Comparison of ENCODE assay signal across 10 cellular contexts in the genomic region with DNA sequence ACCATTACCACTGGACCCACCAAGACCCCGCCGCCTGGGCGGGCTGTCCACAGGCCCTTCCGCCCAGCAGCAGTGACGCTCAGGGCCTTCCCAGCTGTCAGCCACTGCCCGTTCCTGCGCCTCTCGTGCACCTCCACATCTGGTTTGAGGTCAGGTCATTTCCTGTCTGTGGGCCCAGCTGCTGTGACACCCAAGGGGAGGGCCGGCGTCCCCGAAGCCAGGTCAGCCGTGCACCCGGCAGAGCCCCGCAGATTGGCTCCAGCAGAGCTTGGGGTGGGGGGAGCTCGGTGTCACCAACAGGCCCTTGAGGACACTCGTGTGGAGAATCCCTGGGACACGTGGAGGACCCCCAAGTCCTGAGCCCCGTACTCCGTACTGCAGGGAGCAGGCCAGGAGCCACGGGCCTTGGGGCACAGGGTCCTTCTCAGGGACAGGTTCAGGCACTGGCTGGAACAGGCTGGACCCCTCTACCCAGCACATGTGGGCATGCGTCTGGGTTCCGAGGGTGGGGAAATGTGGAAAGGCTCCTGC. TPM values are rescaled to one million over a fixed set of nuclear protein-coding genes. Genes with fewer than 3 reads are reported as not detected.
A peak's percentile ranks its signal among the peaks of the same experiment; 100 is the strongest.
DNase-seq lines count a peak whose midpoint lies in the region; ATAC-seq and TF ChIP-seq lines count a peak whose summit lies in the region.
"Had no signal": no experiment of that assay in that cellular context is flagged by ENCODE, and none has a peak within 500 bp of the region (broad histone marks: within the 10 kb centered on the region; RNA-seq: fewer than 3 reads in every experiment).

No MANE protein-coding gene starts in this region.

- no peak overlapping the region for H3K4me3 ChIP-seq in neural cell (ENCODE audit: low read length)
- H3K4me3 ChIP-seq: cardiac muscle cell, gastroesophageal sphincter had no signal

- H4K20me1 ChIP-seq in neural cell (ENCODE audit: insufficient read depth) = no peaks in the 10 kb centered on the region

- no peak for ATAC-seq in omental fat pad (ENCODE audit: low FRiP score)
- ATAC-seq: gastroesophageal sphincter; stimulated activated naive CD8-positive, alpha-beta T cell treated with anti-CD3 and anti-CD28 coated beads, Interleukin-15, amount 100 ng/mL, for 72 hours had no signal

- no peaks in the 10 kb centered on the region for H3F3A ChIP-seq in neural cell (ENCODE audit: insufficient read depth, low read length, poor library complexity, severe bottlenecking)

- H3K9ac ChIP-seq in neural cell (ENCODE audit: low read length) = no peak overlapping the region

- H3K79me2 ChIP-seq in neural cell (replicated peaks; ENCODE audit: insufficient read depth, low read length) = no peaks in the 10 kb centered on the region

- H3K27ac ChIP-seq in neural cell (ENCODE audit: low read length) = no peak overlapping the region
- H3K27ac ChIP-seq: cardiac muscle cell, gastroesophageal sphincter had no signal

- no peak overlapping the region for H3K4me2 ChIP-seq in neural cell (ENCODE audit: low read length)

- H3K4me3 Mint-ChIP-seq in activated CD4-positive, alpha-beta T cell treated with anti-CD3 and anti-CD28 coated beads, Interleukin-2, amount 10 ng/mL, durations not matched to agents 24 days and 14 days = no peak overlapping the region
- no peak overlapping the region for H3K4me3 Mint-ChIP-seq in T-helper 2 cell treated with Interferon-gamma antibody and Interleukin-4, amounts not matched to agents 5 μg/mL and 100 μg/mL, for 36 hours
- H3K4me3 Mint-ChIP-seq: memory B cell had no signal

- no peaks in the 10 kb centered on the region for H3K36me3 ChIP-seq in neural cell (ENCODE audit: insufficient read depth, low read length)

- no peaks in the 10 kb centered on the region for H3K9me3 ChIP-seq in neural cell (ENCODE audit: low read length)
- H3K9me3 ChIP-seq: gastroesophageal sphincter had no signal

- no peak overlapping the region for H2AFZ ChIP-seq in neural cell (ENCODE audit: low read depth, low read length)

- no peaks in the 10 kb centered on the region for H3K27me3 ChIP-seq in neural cell (ENCODE audit: insufficient read depth, low read depth, low read length)
- H3K27me3 ChIP-seq: cardiac muscle cell, gastroesophageal sphincter had no signal

- H3K9me3 Mint-ChIP-seq in activated CD4-positive, alpha-beta T cell treated with anti-CD3 and anti-CD28 coated beads, Interleukin-2, amount 10 ng/mL, durations not matched to agents 24 days and 14 days = no peaks in the 10 kb centered on the region
- no peaks in the 10 kb centered on the region for H3K9me3 Mint-ChIP-seq in T-helper 2 cell treated with Interferon-gamma antibody and Interleukin-4, amounts not matched to agents 5 μg/mL and 100 μg/mL, for 36 hours
- H3K9me3 Mint-ChIP-seq: memory B cell; stimulated activated naive CD8-positive, alpha-beta T cell treated with anti-CD3 and anti-CD28 coated beads, Interleukin-15, amount 100 ng/mL, for 72 hours had no signal

- H3K9me2 ChIP-seq in neural cell (ENCODE audit: insufficient read depth, low read length) = no peaks in the 10 kb centered on the region

- TF ChIP-seq CTCF in neural cell (IDR thresholded peaks at IDR 0.05; ENCODE audit: poor library complexity, severe bottlenecking) (no peak), omental fat pad (IDR thresholded peaks at IDR 0.05) (no peak)

- H3K4me1 Mint-ChIP-seq in activated CD4-positive, alpha-beta T cell treated with anti-CD3 and anti-CD28 coated beads, Interleukin-2, amount 10 ng/mL, durations not matched to agents 24 days and 14 days = peaks cover 9% of the 10 kb centered on the region
- peaks cover 9% of the 10 kb centered on the region for H3K4me1 Mint-ChIP-seq in T-helper 2 cell treated with Interferon-gamma antibody and Interleukin-4, amounts not matched to agents 5 μg/mL and 100 μg/mL, for 36 hours (ENCODE audit: low read depth)

- peak; percentile 81 for DNase-seq in activated CD4-positive, alpha-beta T cell treated with anti-CD3 and anti-CD28 coated beads, Interleukin-2, amount 10 ng/mL, durations not matched to agents 24 days and 14 days
- DNase-seq in activated CD4-positive, alpha-beta T cell treated with anti-CD3 and anti-CD28 coated beads, Interleukin-2, amount 50 U/mL, for 48 hours = no peak
- DNase-seq in T-helper 2 cell treated with Interferon-gamma antibody and Interleukin-4, amounts not matched to agents 5 μg/mL and 100 μg/mL, for 36 hours (ENCODE audit: low spot score) = peak; percentile 32
- no peak for DNase-seq in omental fat pad (ENCODE audit: low spot score)
- DNase-seq in stimulated activated naive CD4-positive, alpha-beta T cell (lab: John Stamatoyannopoulos, UW) = no peak

- TF ChIP-seq EP300 in neural cell (conservative IDR thresholded peaks at IDR 0.05; ENCODE audit: poor library complexity, severe bottlenecking) = no peak

- H3K36me3 Mint-ChIP-seq in activated CD4-positive, alpha-beta T cell treated with anti-CD3 and anti-CD28 coated beads, Interleukin-2, amount 10 ng/mL, durations not matched to agents 24 days and 14 days (ENCODE audit: low read depth) = peaks cover 23% of the 10 kb centered on the region
- peaks cover 12% of the 10 kb centered on the region for H3K36me3 Mint-ChIP-seq in T-helper 2 cell treated with Interferon-gamma antibody and Interleukin-4, amounts not matched to agents 5 μg/mL and 100 μg/mL, for 36 hours (ENCODE audit: low read depth)

- TF ChIP-seq RAD21 in neural cell (conservative IDR thresholded peaks at IDR 0.05) = no peak

- H3K27me3 Mint-ChIP-seq in activated CD4-positive, alpha-beta T cell treated with anti-CD3 and anti-CD28 coated beads, Interleukin-2, amount 10 ng/mL, durations not matched to agents 24 days and 14 days = no peaks in the 10 kb centered on the region
- no peaks in the 10 kb centered on the region for H3K27me3 Mint-ChIP-seq in T-helper 2 cell treated with Interferon-gamma antibody and Interleukin-4, amounts not matched to agents 5 μg/mL and 100 μg/mL, for 36 hours (ENCODE audit: low read depth)
- H3K27me3 Mint-ChIP-seq: memory B cell; stimulated activated naive CD8-positive, alpha-beta T cell treated with anti-CD3 and anti-CD28 coated beads, Interleukin-15, amount 100 ng/mL, for 72 hours had no signal

- H3K27ac Mint-ChIP-seq in activated CD4-positive, alpha-beta T cell treated with anti-CD3 and anti-CD28 coated beads, Interleukin-2, amount 10 ng/mL, durations not matched to agents 24 days and 14 days = no peak overlapping the region
- no peak overlapping the region for H3K27ac Mint-ChIP-seq in T-helper 2 cell treated with Interferon-gamma antibody and Interleukin-4, amounts not matched to agents 5 μg/mL and 100 μg/mL, for 36 hours
- H3K27ac Mint-ChIP-seq: memory B cell; stimulated activated naive CD8-positive, alpha-beta T cell treated with anti-CD3 and anti-CD28 coated beads, Interleukin-15, amount 100 ng/mL, for 72 hours had no signal

- intact Hi-C loops in activated CD4-positive, alpha-beta T cell treated with anti-CD3 and anti-CD28 coated beads, Interleukin-2, amount 10 ng/mL, durations not matched to agents 24 days and 14 days (cut with micrococcal nuclease) = no loop called here

TF ChIP-seq in neural cell, 6 proteins besides CTCF, POLR2A, EP300 and RAD21 (continues in another document):
- peak; percentile 4 for TF ChIP-seq POLR2AphosphoS5 (IDR thresholded peaks at IDR 0.05)

RNA-seq across cellular contexts. Expression of a gene that starts 4.8 kb away (rescaled TPM):
- 12.8 and 13.2 TPM in 2 replicates for total RNA-seq in activated CD4-positive, alpha-beta T cell treated with anti-CD3 and anti-CD28 coated beads, Interleukin-2, amount 10 ng/mL, durations not matched to agents 24 days and 14 days
- 39.1 and 42.3 TPM in 2 replicates for polyA plus RNA-seq in neural cell
- polyA minus RNA-seq in neural cell = 36.0 and 41.1 TPM in 2 replicates
- 10 to 100 TPM in 2 of 4 donors, 1 to 10 TPM in 2; 8.1 to 28.0 (median 17.3) TPM for total RNA-seq in omental fat pad

RNA-seq across cellular contexts. Expression of a gene that starts 10.2 kb away (rescaled TPM):
- total RNA-seq in activated CD4-positive, alpha-beta T cell treated with anti-CD3 and anti-CD28 coated beads, Interleukin-2, amount 10 ng/mL, durations not matched to agents 24 days and 14 days = 104 and 108 TPM in 2 replicates
- 126 and 161 TPM in 2 replicates for polyA plus RNA-seq in neural cell
- 35.3 and 41.6 TPM in 2 replicates for polyA minus RNA-seq in neural cell
- total RNA-seq in omental fat pad = 10 to 100 TPM; 32.1 to 46.8 (median 38.3) TPM

RNA-seq across cellular contexts. Expression of a gene that starts 24.0 kb away (rescaled TPM):
- 3.6 and 3.9 TPM in 2 replicates for total RNA-seq in activated CD4-positive, alpha-beta T cell treated with anti-CD3 and anti-CD28 coated beads, Interleukin-2, amount 10 ng/mL, durations not matched to agents 24 days and 14 days
- polyA plus RNA-seq in neural cell = 29.9 and 37.2 TPM in 2 replicates
- polyA minus RNA-seq in neural cell = 15.9 and 17.3 TPM in 2 replicates
- 1 to 10 TPM; 5.8 to 9.5 (median 7.8) TPM for total RNA-seq in omental fat pad

RNA-seq across cellular contexts. Expression of a gene that starts 24.7 kb away (rescaled TPM):
- 32.9 and 33.3 TPM in 2 replicates for total RNA-seq in activated CD4-positive, alpha-beta T cell treated with anti-CD3 and anti-CD28 coated beads, Interleukin-2, amount 10 ng/mL, durations not matched to agents 24 days and 14 days
- 31.8 and 35.4 TPM in 2 replicates for polyA plus RNA-seq in neural cell
- polyA minus RNA-seq in neural cell = 21.6 and 22.9 TPM in 2 replicates
- 10 to 100 TPM; 20.2 to 45.6 (median 36.6) TPM for total RNA-seq in omental fat pad

RNA-seq across cellular contexts. Expression of a gene that starts 39.0 kb away (rescaled TPM):
- 14.6 and 17.2 TPM in 2 replicates for total RNA-seq in activated CD4-positive, alpha-beta T cell treated with anti-CD3 and anti-CD28 coated beads, Interleukin-2, amount 10 ng/mL, durations not matched to agents 24 days and 14 days
- 16.0 and 24.8 TPM in 2 replicates for polyA plus RNA-seq in neural cell
- 11.7 and 13.0 TPM in 2 replicates for polyA minus RNA-seq in neural cell
- 1 to 10 TPM; 1.8 to 7.1 (median 4.3) TPM for total RNA-seq in omental fat pad

Comparison
In these comparisons a context has a peak if more than half of its experiments do, and no peak if none do; other contexts are left out.
1. DNase-seq: peak in activated CD4-positive, alpha-beta T cell treated with anti-CD3 and anti-CD28 coated beads, Interleukin-2, amount 10 ng/mL, durations not matched to agents 24 days and 14 days (single experiment) and T-helper 2 cell treated with Interferon-gamma antibody and Interleukin-4, amounts not matched to agents 5 μg/mL and 100 μg/mL, for 36 hours (single experiment); none in activated CD4-positive, alpha-beta T cell treated with anti-CD3 and anti-CD28 coated beads, Interleukin-2, amount 50 U/mL, for 48 hours (0 of 2), omental fat pad (single experiment) and stimulated activated naive CD4-positive, alpha-beta T cell (0 of 6).